Comparison of ENCODE assay signal across 8 cellular contexts in genomic region chr3:169769287-169770181, GRCh38. TPM values are rescaled to one million over a fixed set of nuclear protein-coding genes. Genes with fewer than 3 reads are reported as not detected.
DNase-seq lines count a peak whose midpoint lies in the region; ATAC-seq and TF ChIP-seq lines count a peak whose summit lies in the region.

Gene ACTRT3, minus strand, starts transcription at chr3:169769561. Its CDS starts 41 bp downstream, at chr3:169769520.

- intact Hi-C loops in dendritic cell treated with granulocyte-macrophage colony-stimulating factor and Interleukin-4, amounts not matched to agents 40 ng/mL and 50 ng/mL, for 4 days (cut with micrococcal nuclease): loop anchor here (5.0 to 10.0 kb wide), 4 partner anchors 95 to 1675 kb away; partner anchors contain the start of genes GOLIM4, LRRC31 and SKIL
- intact Hi-C loops in left lung (cut with DNase I): no loop called here

- H3K27ac ChIP-seq in left lung: peak within 1 kb of the TSS; percentile 84 to 92

- TF ChIP-seq CTCF in GM12864 (IDR thresholded peaks at IDR 0.05; ENCODE audit: low read depth, low read length, missing control alignments) (no peak), left lung (IDR thresholded peaks at IDR 0.05) (no peak)

- H3K36me3 ChIP-seq in left lung: peaks cover 0 to 1% of the 10 kb centered on the region in 2 donors

- no peaks in the 10 kb centered on the region for H3K9me3 Mint-ChIP-seq in dendritic cell treated with granulocyte-macrophage colony-stimulating factor and Interleukin-4, amounts not matched to agents 40 ng/mL and 50 ng/mL, for 4 days

- DNase-seq in GM12864 (ENCODE audit: low read depth): no peak
- peak; percentile 33 to 70 for DNase-seq in NCI-H446 (lab: John Stamatoyannopoulos, UW)
- peak; percentile 62 for DNase-seq in activated CD4-positive, alpha-beta T cell treated with anti-CD3 and anti-CD28 coated beads, Interleukin-2, amount 50 U/mL, for 1 hour
- peak; percentile 66 to 93 for DNase-seq in left lung
- peak; percentile 46 for DNase-seq in stimulated activated CD4-positive, alpha-beta T cell treated with anti-CD3 and anti-CD28 coated beads, Interleukin-2, amount 100 ng/mL, for 4 hours (ENCODE audit: low read depth)

- H3K4me3 ChIP-seq in GM12864 (ENCODE audit: low read depth, low read length): peak within 1 kb of the TSS; percentile 63
- peak within 1 kb of the TSS; percentile 50 to 51 for H3K4me3 ChIP-seq in left lung

- H3K27me3 ChIP-seq in left lung: no peaks in the 10 kb centered on the region

- peaks cover 0 to 3% of the 10 kb centered on the region in 2 donors for H3K9me3 ChIP-seq in left lung

- peaks cover 7 to 9% of the 10 kb centered on the region in 2 donors for H3K4me1 ChIP-seq in left lung

- H3K4me3 Mint-ChIP-seq in dendritic cell treated with granulocyte-macrophage colony-stimulating factor and Interleukin-4, amounts not matched to agents 40 ng/mL and 50 ng/mL, for 4 days: peak within 1 kb of the TSS; percentile 78

- no peaks in the 10 kb centered on the region for H3K27me3 Mint-ChIP-seq in dendritic cell treated with granulocyte-macrophage colony-stimulating factor and Interleukin-4, amounts not matched to agents 40 ng/mL and 50 ng/mL, for 4 days

- H3K36me3 Mint-ChIP-seq in dendritic cell treated with granulocyte-macrophage colony-stimulating factor and Interleukin-4, amounts not matched to agents 40 ng/mL and 50 ng/mL, for 4 days (ENCODE audit: low read depth): peaks cover 14% of the 10 kb centered on the region

- ATAC-seq in HG02623 (IDR thresholded peaks at IDR 0.05; ENCODE audit: unreplicated experiment) (peak; percentile 21), left lung (peak; percentile 3), GM18520 (IDR thresholded peaks at IDR 0.05; ENCODE audit: unreplicated experiment) (no peak)

- peak within 1 kb of the TSS; percentile 90 for H3K27ac Mint-ChIP-seq in dendritic cell treated with granulocyte-macrophage colony-stimulating factor and Interleukin-4, amounts not matched to agents 40 ng/mL and 50 ng/mL, for 4 days

- no peaks in the 10 kb centered on the region for H3K4me1 Mint-ChIP-seq in dendritic cell treated with granulocyte-macrophage colony-stimulating factor and Interleukin-4, amounts not matched to agents 40 ng/mL and 50 ng/mL, for 4 days (ENCODE audit: low read depth)

RNA-seq across cellular contexts. Expression of gene ACTRT3, which starts in this region (rescaled TPM):
- 1 to 10 TPM; 2.1 to 2.6 TPM for total RNA-seq in left lung
